Comparison of ENCODE assay signal across 8 cellular contexts in the genomic region with DNA sequence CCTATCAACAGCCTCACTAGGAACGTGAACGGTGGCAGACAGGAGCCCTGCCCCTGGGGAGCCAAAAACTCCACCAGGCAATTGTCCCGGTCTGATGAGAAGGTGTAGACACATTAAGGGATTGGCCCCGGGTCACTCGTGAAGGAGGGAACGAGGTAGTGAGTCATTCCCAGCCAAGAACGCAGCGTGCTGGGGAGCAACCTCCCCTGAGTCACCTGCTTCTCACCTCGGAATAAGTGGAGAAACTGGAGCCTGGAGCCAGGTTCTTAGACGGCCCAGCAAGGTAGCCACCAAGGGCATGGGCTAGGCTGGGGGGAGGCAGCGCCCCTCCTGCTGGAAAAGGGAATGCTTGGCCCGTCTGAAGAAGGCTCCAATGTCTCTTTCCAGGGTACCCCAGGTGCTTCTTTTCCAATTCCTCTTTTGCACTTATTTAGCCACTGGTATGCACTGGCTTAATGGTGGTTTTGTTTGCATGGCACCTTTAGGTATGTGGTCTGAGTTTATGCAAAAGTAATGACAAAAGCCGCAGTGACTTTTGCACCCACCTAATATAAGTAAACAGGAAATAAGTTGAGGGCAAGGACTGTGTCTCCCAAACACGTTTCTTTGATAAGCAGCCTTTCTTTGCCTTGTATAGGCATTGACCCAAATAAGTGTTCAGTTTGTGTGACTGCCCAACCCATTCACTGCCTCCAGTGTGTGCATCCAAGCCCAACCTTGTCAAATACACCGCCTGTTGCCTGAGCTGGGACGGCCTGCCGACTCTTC. TPM values are rescaled to one million over a fixed set of nuclear protein-coding genes. Genes with fewer than 3 reads are reported as not detected.
DNase-seq lines count a peak whose midpoint lies in the region; ATAC-seq and TF ChIP-seq lines count a peak whose summit lies in the region.

No MANE protein-coding gene starts in this region.

- peak overlapping the region; percentile 84 for H3K27ac Mint-ChIP-seq in activated CD4-positive, alpha-beta T cell treated with anti-CD3 and anti-CD28 coated beads, Interleukin-2, amount 10 ng/mL, durations not matched to agents 7 days and 5 days

- peak overlapping the region; percentile 90 for H3K4me3 ChIP-seq in osteoblast (ENCODE audit: insufficient read depth, low read length)

- H2AFZ ChIP-seq in osteoblast (ENCODE audit: low read length), result peak overlapping the region; percentile 62

- H3K27me3 Mint-ChIP-seq in activated CD4-positive, alpha-beta T cell treated with anti-CD3 and anti-CD28 coated beads, Interleukin-2, amount 10 ng/mL, durations not matched to agents 7 days and 5 days, result no peaks in the 10 kb centered on the region

- H3K4me2 ChIP-seq in osteoblast (ENCODE audit: insufficient read depth, low read length), result peak overlapping the region; percentile 90

- H3K36me3 Mint-ChIP-seq in activated CD4-positive, alpha-beta T cell treated with anti-CD3 and anti-CD28 coated beads, Interleukin-2, amount 10 ng/mL, durations not matched to agents 7 days and 5 days (ENCODE audit: low read depth), result peaks cover 15% of the 10 kb centered on the region

- no peak for TF ChIP-seq CTCF in osteoblast (IDR thresholded peaks at IDR 0.05; ENCODE audit: extremely low read depth, low read depth, low read length)

- no peak overlapping the region for H3K27ac ChIP-seq in osteoblast (ENCODE audit: low read depth, low read length)

- POLR2A ChIA-PET in activated CD4-positive, alpha-beta T cell treated with anti-CD3 and anti-CD28 coated beads, Interleukin-2, amount 10 ng/mL, durations not matched to agents 7 days and 5 days (lab: Charles Lee), result no interaction called here

- peak overlapping the region; percentile 73 for H3K4me3 Mint-ChIP-seq in activated CD4-positive, alpha-beta T cell treated with anti-CD3 and anti-CD28 coated beads, Interleukin-2, amount 10 ng/mL, durations not matched to agents 7 days and 5 days

- peak; percentile 57 for ATAC-seq in GM19467 (IDR thresholded peaks at IDR 0.05; ENCODE audit: unreplicated experiment)
- ATAC-seq in HG03558 (IDR thresholded peaks at IDR 0.05; ENCODE audit: extremely low read depth, unreplicated experiment), result peak; percentile 35
- peak; percentile 95 for ATAC-seq in esophagus mucosa

- peaks cover 21% of the 10 kb centered on the region for H3K4me1 ChIP-seq in osteoblast (ENCODE audit: insufficient read depth, low read length)

- CTCF ChIA-PET in activated CD4-positive, alpha-beta T cell treated with anti-CD3 and anti-CD28 coated beads, Interleukin-2, amount 10 ng/mL, durations not matched to agents 7 days and 5 days (lab: Charles Lee), result no interaction called here

- H3K27me3 ChIP-seq in osteoblast (ENCODE audit: insufficient read depth, low read length), result no peaks in the 10 kb centered on the region

- no peaks in the 10 kb centered on the region for H3K9me3 Mint-ChIP-seq in activated CD4-positive, alpha-beta T cell treated with anti-CD3 and anti-CD28 coated beads, Interleukin-2, amount 10 ng/mL, durations not matched to agents 7 days and 5 days

- no peaks in the 10 kb centered on the region for H3K9me3 ChIP-seq in osteoblast (ENCODE audit: low read depth, low read length)

- DNase-seq in DMS53 treated with DMSO at 0.1 percent for 48 hours (lab: John Stamatoyannopoulos, UW; ENCODE audit: unreplicated experiment), result peak; percentile 63
- DNase-seq in activated CD4-positive, alpha-beta T cell treated with anti-CD3 and anti-CD28 coated beads, Interleukin-2, amount 10 ng/mL, durations not matched to agents 7 days and 5 days, result peak; percentile 28
- no peak for DNase-seq in osteoblast (ENCODE audit: insufficient read length, low spot score, missing footprints)
- no peak for DNase-seq in epidermal melanocyte (ENCODE audit: insufficient read length, low spot score)
- DNase-seq in NCI-H1436 (lab: John Stamatoyannopoulos, UW), result no peak

- H3K4me1 Mint-ChIP-seq in activated CD4-positive, alpha-beta T cell treated with anti-CD3 and anti-CD28 coated beads, Interleukin-2, amount 10 ng/mL, durations not matched to agents 7 days and 5 days, result peaks cover 33% of the 10 kb centered on the region

- peaks cover 10% of the 10 kb centered on the region for H4K20me1 ChIP-seq in osteoblast (ENCODE audit: insufficient read depth, low read length)

- H3K79me2 ChIP-seq in osteoblast (ENCODE audit: insufficient read depth, low read length), result peaks cover 31% of the 10 kb centered on the region

- H3K36me3 ChIP-seq in osteoblast (ENCODE audit: insufficient read depth, low read length), result no peaks in the 10 kb centered on the region

RNA-seq across cellular contexts. Expression of a gene that starts 1.8 kb away (rescaled TPM):
- 10 to 100 TPM; 76.8 to 77.3 TPM for total RNA-seq in activated CD4-positive, alpha-beta T cell treated with anti-CD3 and anti-CD28 coated beads, Interleukin-2, amount 10 ng/mL, durations not matched to agents 7 days and 5 days
- total RNA-seq in esophagus mucosa (19.9 TPM), osteoblast (44.8 and 56.8 TPM in 2 replicates)

Comparison
In these comparisons a context has a peak if more than half of its experiments do, and no peak if none do; other contexts are left out.
1. DNase-seq: peak in DMS53 treated with DMSO at 0.1 percent for 48 hours (single experiment) and activated CD4-positive, alpha-beta T cell treated with anti-CD3 and anti-CD28 coated beads, Interleukin-2, amount 10 ng/mL, durations not matched to agents 7 days and 5 days (single experiment); none in osteoblast (single experiment), epidermal melanocyte (single experiment) and NCI-H1436 (single experiment).
2. ATAC-seq: peak in every context shown above with its lines; median percentile 95 in esophagus mucosa; 57 in GM19467; 35 in HG03558.